Comparison of ENCODE assay signal across 1 cellular context in the genomic region with DNA sequence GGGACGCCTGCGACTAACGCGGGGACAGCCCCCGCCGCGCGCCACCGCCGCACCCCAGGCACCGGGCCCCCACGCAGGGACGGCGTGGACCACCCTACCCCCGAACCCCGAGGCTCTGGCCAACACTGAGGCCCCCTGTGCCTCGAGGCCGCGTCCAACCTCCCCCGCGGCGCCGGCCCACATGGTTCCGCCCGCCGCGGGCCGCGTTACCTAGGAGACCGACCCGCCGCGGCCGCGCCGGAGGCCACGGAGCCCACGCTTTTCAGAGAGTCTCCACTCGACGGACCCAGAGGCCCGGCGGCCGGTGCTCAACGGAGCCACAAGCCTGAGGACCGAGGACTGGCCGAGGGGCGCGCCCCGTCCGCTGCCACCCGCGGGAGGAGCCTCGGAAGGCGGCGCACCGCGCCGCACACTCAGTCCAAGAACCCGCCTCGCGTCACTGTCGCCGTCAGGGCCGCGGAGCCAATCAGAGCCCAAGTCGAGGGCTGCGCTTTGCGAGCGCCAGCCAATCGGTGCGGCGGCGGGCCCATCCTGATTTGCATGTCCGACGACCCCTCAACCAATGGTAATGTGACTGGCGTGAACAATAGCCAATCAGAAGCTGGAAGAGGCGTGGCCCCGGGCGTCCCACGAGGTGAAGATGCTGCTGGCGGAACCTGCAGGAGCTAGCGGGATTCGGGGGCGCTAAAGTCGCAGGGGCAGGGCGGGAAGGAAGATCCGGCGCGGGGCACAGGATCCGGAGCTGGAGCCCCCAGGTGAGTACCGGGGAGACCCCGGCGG.
TF ChIP-seq lines count a peak whose summit lies in the region.

A gene (minus strand): TSS at position 392 of the 780 bp plus-strand sequence. CDS start 6,136 bp downstream, outside the sequence.

TF ChIP-seq in HCT116, 20 proteins besides CTCF, POLR2A, EP300 and RAD21 (continued from another document):
- TF ChIP-seq, protein P1, sequence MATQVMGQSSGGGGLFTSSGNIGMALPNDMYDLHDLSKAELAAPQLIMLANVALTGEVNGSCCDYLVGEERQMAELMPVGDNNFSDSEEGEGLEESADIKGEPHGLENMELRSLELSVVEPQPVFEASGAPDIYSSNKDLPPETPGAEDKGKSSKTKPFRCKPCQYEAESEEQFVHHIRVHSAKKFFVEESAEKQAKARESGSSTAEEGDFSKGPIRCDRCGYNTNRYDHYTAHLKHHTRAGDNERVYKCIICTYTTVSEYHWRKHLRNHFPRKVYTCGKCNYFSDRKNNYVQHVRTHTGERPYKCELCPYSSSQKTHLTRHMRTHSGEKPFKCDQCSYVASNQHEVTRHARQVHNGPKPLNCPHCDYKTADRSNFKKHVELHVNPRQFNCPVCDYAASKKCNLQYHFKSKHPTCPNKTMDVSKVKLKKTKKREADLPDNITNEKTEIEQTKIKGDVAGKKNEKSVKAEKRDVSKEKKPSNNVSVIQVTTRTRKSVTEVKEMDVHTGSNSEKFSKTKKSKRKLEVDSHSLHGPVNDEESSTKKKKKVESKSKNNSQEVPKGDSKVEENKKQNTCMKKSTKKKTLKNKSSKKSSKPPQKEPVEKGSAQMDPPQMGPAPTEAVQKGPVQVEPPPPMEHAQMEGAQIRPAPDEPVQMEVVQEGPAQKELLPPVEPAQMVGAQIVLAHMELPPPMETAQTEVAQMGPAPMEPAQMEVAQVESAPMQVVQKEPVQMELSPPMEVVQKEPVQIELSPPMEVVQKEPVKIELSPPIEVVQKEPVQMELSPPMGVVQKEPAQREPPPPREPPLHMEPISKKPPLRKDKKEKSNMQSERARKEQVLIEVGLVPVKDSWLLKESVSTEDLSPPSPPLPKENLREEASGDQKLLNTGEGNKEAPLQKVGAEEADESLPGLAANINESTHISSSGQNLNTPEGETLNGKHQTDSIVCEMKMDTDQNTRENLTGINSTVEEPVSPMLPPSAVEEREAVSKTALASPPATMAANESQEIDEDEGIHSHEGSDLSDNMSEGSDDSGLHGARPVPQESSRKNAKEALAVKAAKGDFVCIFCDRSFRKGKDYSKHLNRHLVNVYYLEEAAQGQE (IDR thresholded peaks at IDR 0.05; ENCODE audit: low read depth) = no peak
